Comparison of ENCODE assay signal across 1 cellular context in genomic region chr1:40646385-40646784, GRCh38.
TF ChIP-seq lines count a peak whose summit lies in the region.

No MANE protein-coding gene starts in this region.

TF ChIP-seq in HepG2, 621 proteins besides CTCF, POLR2A, EP300 and RAD21:
- TF ChIP-seq HINFP (CRISPR knock-in tag; IDR thresholded peaks at IDR 0.05; ENCODE audit: low read depth) (no peak), ZNF292 (CRISPR knock-in tag; IDR thresholded peaks at IDR 0.05; ENCODE audit: borderline replicate concordance, low read depth) (peak; percentile 50; the same call in 1 of the 2 replicates), HNF4A (CRISPR knock-in tag; IDR thresholded peaks at IDR 0.05) (peak; percentile 44), CEBPG (CRISPR knock-in tag; IDR thresholded peaks at IDR 0.05) (peak; percentile 36; the same call in 1 of the 2 replicates), PAXIP1 (CRISPR knock-in tag; conservative IDR thresholded peaks at IDR 0.05) (peak; percentile 22; the same call in 1 of the 2 replicates), NR2F6 (IDR thresholded peaks at IDR 0.05) (no peak), NR2F6 (CRISPR knock-in tag; IDR thresholded peaks at IDR 0.05) (peak; percentile 15; the same call in 1 of the 2 replicates), ZNF713 (CRISPR knock-in tag; IDR thresholded peaks at IDR 0.05) (no peak), ZNF274 (CRISPR knock-in tag; IDR thresholded peaks at IDR 0.05) (no peak), TCF7 (IDR thresholded peaks at IDR 0.05; ENCODE audit: low read depth) (peak; percentile 51; the same call in 1 of the 2 replicates), HNF4G (IDR thresholded peaks at IDR 0.05; ENCODE audit: borderline replicate concordance, low read depth, low read length) (peak; percentile 29; the same call in 1 of the 2 replicates), HNF4G (CRISPR knock-in tag; IDR thresholded peaks at IDR 0.05; ENCODE audit: borderline replicate concordance, low read depth) (no peak), HOXA9 (CRISPR knock-in tag; IDR thresholded peaks at IDR 0.05; ENCODE audit: borderline replicate concordance) (no peak), FOSL2 (CRISPR knock-in tag; IDR thresholded peaks at IDR 0.05) (peak; percentile 81), PATZ1 (CRISPR knock-in tag; IDR thresholded peaks at IDR 0.05) (0 out of 2 replicates have a peak, but pooled peaks have one; percentile 25), ZFP1 (CRISPR knock-in tag; IDR thresholded peaks at IDR 0.05) (no peak), BRD4 (CRISPR knock-in tag; IDR thresholded peaks at IDR 0.05) (no peak), AHDC1 (CRISPR knock-in tag; IDR thresholded peaks at IDR 0.05; ENCODE audit: borderline replicate concordance) (peak; percentile 45; the same call in 1 of the 2 replicates), SAP130 (CRISPR knock-in tag; IDR thresholded peaks at IDR 0.05; ENCODE audit: low read depth) (peak; percentile 23; the same call in 1 of the 2 replicates), CEBPB (IDR thresholded peaks at IDR 0.05; ENCODE audit: borderline replicate concordance, low read depth, low read length) (peak; percentile 53; the same call in 1 of the 2 replicates), DDIT3 (CRISPR knock-in tag; IDR thresholded peaks at IDR 0.05) (no peak)
